ENCODE assay signal across 22 cellular contexts in the genomic region with DNA sequence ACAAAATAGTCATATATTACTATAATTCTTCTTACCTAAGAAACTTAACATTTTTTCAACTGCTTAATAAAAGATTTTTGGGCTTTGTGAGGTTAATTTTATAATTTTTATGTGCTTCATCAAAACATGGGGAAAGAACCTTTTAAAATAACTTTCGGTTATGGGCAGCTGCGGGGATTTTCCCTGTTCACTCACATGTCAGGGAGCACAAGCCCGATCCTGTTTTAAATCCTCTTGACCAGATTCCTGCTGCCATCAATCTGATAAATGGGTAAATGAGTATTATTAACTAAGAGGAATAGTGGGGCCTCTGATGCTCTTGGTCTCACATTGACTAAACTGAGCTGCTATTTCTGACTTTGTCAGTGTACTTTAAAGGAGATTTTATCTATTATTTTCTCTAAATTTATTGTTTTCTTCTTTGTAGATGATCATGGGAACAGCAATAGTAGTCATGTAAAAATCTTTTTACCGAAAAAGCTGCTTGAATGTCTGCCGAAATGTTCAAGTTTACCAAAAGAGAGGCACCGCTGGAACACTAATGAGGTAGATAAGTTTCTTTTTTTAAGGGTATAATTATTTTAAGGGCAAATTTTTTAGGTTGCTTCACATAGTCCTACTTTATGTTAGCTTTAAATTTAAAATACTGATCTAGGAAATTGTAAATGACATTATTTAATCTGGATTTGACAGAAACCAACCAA.
"Had no signal": no experiment of that assay in that cellular context is flagged by ENCODE, and none has a peak within 500 bp of the region (broad histone marks: within the 10 kb centered on the region; RNA-seq: fewer than 3 reads in every experiment).

No MANE protein-coding gene starts in this region.

- H3K27me3 Mint-ChIP-seq: activated CD4-positive, alpha-beta T cell treated with anti-CD3 and anti-CD28 coated beads, Interleukin-2, amount 10 ng/mL, durations not matched to agents 24 days and 14 days; activated naive CD8-positive, alpha-beta T cell; brain; dendritic cell treated with granulocyte-macrophage colony-stimulating factor and Interleukin-4, amounts not matched to agents 40 ng/mL and 50 ng/mL, for 4 days; memory B cell; natural killer cell treated with Interleukin-12 subunit alpha and Interleukin-12 subunit beta and Interleukin-15 and Interleukin-18, amount 100 ng/mL, for 72 hours; stimulated activated naive CD8-positive, alpha-beta T cell treated with anti-CD3 and anti-CD28 coated beads, Interleukin-15, Interleukin-2, amounts not matched to agents 100 ng/mL and 50 ng/mL, for 24 hours had no signal

- ATAC-seq: activated CD8-positive, alpha-beta T cell treated with anti-CD3 and anti-CD28 coated beads, Interleukin-2, amount 10 ng/mL, durations not matched to agents 7 days and 5 days; activated T-cell treated with anti-CD3 and anti-CD28 coated beads, Interleukin-2, amount 50 U/mL, for 72 hours; left lung; natural killer cell treated with Interleukin-12 subunit alpha and Interleukin-12 subunit beta and Interleukin-15 and Interleukin-18, amount 100 ng/mL, for 72 hours; right cardiac atrium had no signal

- H3K27ac Mint-ChIP-seq: activated CD4-positive, alpha-beta T cell treated with anti-CD3 and anti-CD28 coated beads, Interleukin-2, amount 10 ng/mL, durations not matched to agents 24 days and 14 days; activated CD8-positive, alpha-beta T cell treated with anti-CD3 and anti-CD28 coated beads, Interleukin-2, amount 10 ng/mL, durations not matched to agents 7 days and 5 days; activated naive CD8-positive, alpha-beta T cell; activated T-cell treated with anti-CD3 and anti-CD28 coated beads, Interleukin-2, amount 50 U/mL, for 72 hours; dendritic cell treated with granulocyte-macrophage colony-stimulating factor and Interleukin-4, amounts not matched to agents 40 ng/mL and 50 ng/mL, for 4 days; endodermal cell; natural killer cell treated with Interleukin-12 subunit alpha and Interleukin-12 subunit beta and Interleukin-15 and Interleukin-18, amount 100 ng/mL, for 72 hours; stimulated activated naive CD8-positive, alpha-beta T cell treated with anti-CD3 and anti-CD28 coated beads, Interleukin-15, Interleukin-2, amounts not matched to agents 100 ng/mL and 50 ng/mL, for 24 hours had no signal

- H3K9me3 ChIP-seq: left lung, suprapubic skin had no signal

- H3K36me3 Mint-ChIP-seq: natural killer cell treated with Interleukin-12 subunit alpha and Interleukin-12 subunit beta and Interleukin-15 and Interleukin-18, amount 100 ng/mL, for 72 hours had no signal

- H3K4me1 Mint-ChIP-seq: activated CD4-positive, alpha-beta T cell treated with anti-CD3 and anti-CD28 coated beads, Interleukin-2, amount 10 ng/mL, durations not matched to agents 24 days and 14 days had no signal

- H3K27ac ChIP-seq: left lung, suprapubic skin had no signal

- H3K27me3 ChIP-seq: hepatocyte, left lung, suprapubic skin had no signal

- H3K4me3 Mint-ChIP-seq: activated CD4-positive, alpha-beta T cell treated with anti-CD3 and anti-CD28 coated beads, Interleukin-2, amount 10 ng/mL, durations not matched to agents 24 days and 14 days; activated CD8-positive, alpha-beta T cell treated with anti-CD3 and anti-CD28 coated beads, Interleukin-2, amount 10 ng/mL, durations not matched to agents 7 days and 5 days; activated naive CD8-positive, alpha-beta T cell; activated T-cell treated with anti-CD3 and anti-CD28 coated beads, Interleukin-2, amount 50 U/mL, for 72 hours; brain; dendritic cell treated with granulocyte-macrophage colony-stimulating factor and Interleukin-4, amounts not matched to agents 40 ng/mL and 50 ng/mL, for 4 days; endodermal cell; memory B cell; natural killer cell treated with Interleukin-12 subunit alpha and Interleukin-12 subunit beta and Interleukin-15 and Interleukin-18, amount 100 ng/mL, for 72 hours; stimulated activated naive CD8-positive, alpha-beta T cell treated with anti-CD3 and anti-CD28 coated beads, Interleukin-15, Interleukin-2, amounts not matched to agents 100 ng/mL and 50 ng/mL, for 24 hours had no signal

- H3K9me3 Mint-ChIP-seq: activated CD4-positive, alpha-beta T cell treated with anti-CD3 and anti-CD28 coated beads, Interleukin-2, amount 10 ng/mL, durations not matched to agents 24 days and 14 days; activated T-cell treated with anti-CD3 and anti-CD28 coated beads, Interleukin-2, amount 50 U/mL, for 72 hours; brain; dendritic cell treated with granulocyte-macrophage colony-stimulating factor and Interleukin-4, amounts not matched to agents 40 ng/mL and 50 ng/mL, for 4 days; memory B cell; natural killer cell treated with Interleukin-12 subunit alpha and Interleukin-12 subunit beta and Interleukin-15 and Interleukin-18, amount 100 ng/mL, for 72 hours; stimulated activated naive CD8-positive, alpha-beta T cell treated with anti-CD3 and anti-CD28 coated beads, Interleukin-15, Interleukin-2, amounts not matched to agents 100 ng/mL and 50 ng/mL, for 24 hours had no signal

- H3K4me3 ChIP-seq: hepatocyte, left lung, suprapubic skin had no signal

- DNase-seq: activated CD4-positive, alpha-beta T cell treated with anti-CD3 and anti-CD28 coated beads, Interleukin-2, amount 10 ng/mL, durations not matched to agents 24 days and 14 days; activated CD4-positive, CD25-positive, alpha-beta regulatory T cell; activated CD8-positive, alpha-beta memory T cell treated with anti-CD3 and anti-CD28 coated beads, Interleukin-2, amount 50 U/mL, for 4 hours; activated CD8-positive, alpha-beta T cell treated with anti-CD3 and anti-CD28 coated beads, Interleukin-2, amount 10 ng/mL, durations not matched to agents 7 days and 5 days; activated gamma-delta T cell treated with Interleukin-2 at 50 U/mL for 16 hours; activated T-cell treated with anti-CD3 and anti-CD28 coated beads, Interleukin-2, amount 50 U/mL, for 72 hours; amygdala; endodermal cell; erythroblast; islet precursor cell; left lung; nucleus accumbens; right cardiac atrium; small intestine had no signal
